In genomic region chr5:42756630-42757601, GRCh38 we compare ENCODE assay signal across 8 cellular contexts. TPM values are rescaled to one million over a fixed set of nuclear protein-coding genes. Genes with fewer than 3 reads are reported as not detected.
DNase-seq lines count a peak whose midpoint lies in the region; ATAC-seq and TF ChIP-seq lines count a peak whose summit lies in the region.

TSS of gene CCDC152 (plus strand) at chr5:42756818. CDS start at chr5:42759122, 2,304 bp downstream.

- peak within 1 kb of the TSS; percentile 82 for H3K27ac Mint-ChIP-seq in activated naive CD8-positive, alpha-beta T cell treated with anti-CD3 and anti-CD28 coated beads for 36 hours

- H3K4me1 ChIP-seq in Peyer's patch: no peaks in the 10 kb centered on the region
- peaks cover 6% of the 10 kb centered on the region for H3K4me1 ChIP-seq in iPS-15b (ENCODE audit: control insufficient read depth, insufficient read depth, low read length)

- DNase-seq in GM06990 (ENCODE audit: extremely low read depth, insufficient read length) (peak; percentile 65), Peyer's patch (peak in 1 of 3 donors; percentile 43), HT-29 (ENCODE audit: low spot score) (no peak)
- DNase-seq in activated naive CD8-positive, alpha-beta T cell treated with anti-CD3 and anti-CD28 coated beads for 36 hours: peak; percentile 74
- DNase-seq in stimulated activated CD4-positive, alpha-beta T cell treated with anti-CD3 and anti-CD28 coated beads, Interleukin-2, amount 100 ng/mL, for 4 hours (ENCODE audit: low read depth): peak; percentile 32

- peak within 1 kb of the TSS; percentile 68 for H3K4me3 ChIP-seq in GM06990 (replicated peaks; ENCODE audit: low read depth, low read length)
- peak within 1 kb of the TSS in 3 of 4 donors; percentile 1 to 25 (median 13) for H3K4me3 ChIP-seq in Peyer's patch
- H3K4me3 ChIP-seq in iPS-15b (ENCODE audit: low read depth, low read length): peak within 1 kb of the TSS; percentile 44

- no peak within 1 kb of the TSS for H3K27ac ChIP-seq in Peyer's patch

- TF ChIP-seq CTCF in GM06990 (IDR thresholded peaks at IDR 0.05; ENCODE audit: insufficient read depth, low read length, poor library complexity, severe bottlenecking) (no peak), Peyer's patch (IDR thresholded peaks at IDR 0.05) (no peak)

- H3K27me3 Mint-ChIP-seq in activated naive CD8-positive, alpha-beta T cell treated with anti-CD3 and anti-CD28 coated beads for 36 hours: peaks cover 3% of the 10 kb centered on the region

- peaks cover 9% of the 10 kb centered on the region for H3K4me1 Mint-ChIP-seq in activated naive CD8-positive, alpha-beta T cell treated with anti-CD3 and anti-CD28 coated beads for 36 hours

- no peak for TF ChIP-seq POLR2A in Peyer's patch (IDR thresholded peaks at IDR 0.05)

- H3K36me3 ChIP-seq in GM06990 (ENCODE audit: control insufficient read depth, insufficient read depth, low read length) (no peaks in the 10 kb centered on the region), Peyer's patch (no peaks in the 10 kb centered on the region), iPS-15b (ENCODE audit: control insufficient read depth, insufficient read depth, low read length) (no peaks in the 10 kb centered on the region)

- H3K9me3 Mint-ChIP-seq in activated naive CD8-positive, alpha-beta T cell treated with anti-CD3 and anti-CD28 coated beads for 36 hours: no peaks in the 10 kb centered on the region

- H3K27me3 ChIP-seq in GM06990 (replicated peaks; ENCODE audit: control insufficient read depth, insufficient read depth, low read length) (no peaks in the 10 kb centered on the region), Peyer's patch (no peaks in the 10 kb centered on the region), iPS-15b (ENCODE audit: control insufficient read depth, insufficient read depth, low read length) (no peaks in the 10 kb centered on the region)

- ATAC-seq in HG02642 (IDR thresholded peaks at IDR 0.05; ENCODE audit: poor library complexity, unreplicated experiment): peak; percentile 93
- ATAC-seq in HG03439 (IDR thresholded peaks at IDR 0.05; ENCODE audit: unreplicated experiment): no peak

- H3K9ac ChIP-seq in iPS-15b (ENCODE audit: low read depth, low read length): no peak within 1 kb of the TSS

- H3K36me3 Mint-ChIP-seq in activated naive CD8-positive, alpha-beta T cell treated with anti-CD3 and anti-CD28 coated beads for 36 hours: peaks cover 2% of the 10 kb centered on the region

- H3K4me3 Mint-ChIP-seq in activated naive CD8-positive, alpha-beta T cell treated with anti-CD3 and anti-CD28 coated beads for 36 hours: peak within 1 kb of the TSS; percentile 90

- H3K9me3 ChIP-seq in Peyer's patch (no peaks in the 10 kb centered on the region), iPS-15b (ENCODE audit: control insufficient read depth, insufficient read depth, low read length) (no peaks in the 10 kb centered on the region)

RNA-seq across cellular contexts. Expression of gene CCDC152, which starts in this region (rescaled TPM):
- total RNA-seq in Peyer's patch: under 1 TPM in 1 of 4 donors, not detected in 3; 0.40 TPM
- 10 to 100 TPM; 18.1 to 19.9 TPM for total RNA-seq in activated naive CD8-positive, alpha-beta T cell treated with anti-CD3 and anti-CD28 coated beads for 36 hours
- not detected in 2 replicates for total RNA-seq in HT-29 (2014; rRNA removed; shearing (Covaris generic))

Comparison
In these comparisons a context has a peak if more than half of its experiments do, and no peak if none do; other contexts are left out.
1. RNA of gene CCDC152 (total RNA-seq): 18.1 to 19.9 TPM in activated naive CD8-positive, alpha-beta T cell treated with anti-CD3 and anti-CD28 coated beads for 36 hours; 0.40 TPM in Peyer's patch and not detected in HT-29; every median in the first group is over 10 times any median in the second.
2. H3K4me3 ChIP-seq: peak in every context shown above with its lines; median percentile 68 in GM06990; 44 in iPS-15b; 13 in Peyer's patch.